ENCODE assay signal across 20 cellular contexts in genomic region chr14:101230161-101230850, GRCh38.
A peak's percentile ranks its signal among the peaks of the same experiment; 100 is the strongest.
DNase-seq lines count a peak whose midpoint lies in the region; ATAC-seq and TF ChIP-seq lines count a peak whose summit lies in the region.
"Had no signal": no experiment of that assay in that cellular context is flagged by ENCODE, and none has a peak within 500 bp of the region (broad histone marks: within the 10 kb centered on the region; RNA-seq: fewer than 3 reads in every experiment).

No MANE protein-coding gene starts in this region.

- 0 out of 2 replicates have a peak overlapping the region, but pooled peaks have one; percentile 12 for H3K27ac ChIP-seq in DND-41 (ENCODE audit: low read length)
- H3K27ac ChIP-seq: WERI-Rb-1 had no signal

- no peak for ATAC-seq in DND-41 (ENCODE audit: insufficient read depth, low read depth)
- no peak for ATAC-seq in GM19395 (IDR thresholded peaks at IDR 0.05; ENCODE audit: unreplicated experiment)
- no peak for ATAC-seq in HG02852 (IDR thresholded peaks at IDR 0.05; ENCODE audit: unreplicated experiment)
- no peak for ATAC-seq in GM21528 (IDR thresholded peaks at IDR 0.05; ENCODE audit: low FRiP score, unreplicated experiment)
- ATAC-seq: activated T-cell treated with anti-CD3 and anti-CD28 coated beads, Interleukin-2, amount 50 U/mL, for 72 hours; naive thymus-derived CD8-positive, alpha-beta T cell had no signal

- no peak overlapping the region for H3K4me2 ChIP-seq in DND-41 (ENCODE audit: insufficient read depth, low read length)

- in situ Hi-C loops in SK-MEL-5 (cut with HindIII; ENCODE audit: low pct_unique_long_range_greater_than_20kb, low sequenced_read_pairs), result no loop called here

- H3K27ac Mint-ChIP-seq in osteocyte (ENCODE audit: unreplicated experiment), result no peak overlapping the region
- H3K27ac Mint-ChIP-seq: activated CD4-positive, alpha-beta memory T cell treated with anti-CD3 and anti-CD28 coated beads, Interleukin-2, amount 10 ng/mL, durations not matched to agents 7 days and 5 days; activated naive CD8-positive, alpha-beta T cell; activated T-cell treated with anti-CD3 and anti-CD28 coated beads, Interleukin-2, amount 50 U/mL, for 72 hours; CD4-positive, alpha-beta T cell; naive thymus-derived CD8-positive, alpha-beta T cell had no signal

- H3K27me3 Mint-ChIP-seq in osteocyte (ENCODE audit: unreplicated experiment), result no peaks in the 10 kb centered on the region
- H3K27me3 Mint-ChIP-seq: activated CD4-positive, alpha-beta memory T cell treated with anti-CD3 and anti-CD28 coated beads, Interleukin-2, amount 10 ng/mL, durations not matched to agents 7 days and 5 days had no signal

- no peaks in the 10 kb centered on the region for H3K27me3 ChIP-seq in DND-41 (ENCODE audit: insufficient read depth, low read length, poor library complexity)

- H3K4me1 ChIP-seq in DND-41 (ENCODE audit: insufficient read depth, low read length), result peaks cover 54% of the 10 kb centered on the region

- no peaks in the 10 kb centered on the region for H3K36me3 ChIP-seq in DND-41 (ENCODE audit: insufficient read depth, low read length)
- H3K36me3 ChIP-seq: WERI-Rb-1 had no signal

- DNase-seq in DND-41 (peak; percentile 2), SK-MEL-5 (ENCODE audit: low read depth, low spot score) (peak; percentile 56), islet precursor cell (peak; percentile 42), osteocyte (ENCODE audit: extremely low spot score, unreplicated experiment) (peak; percentile 74), NCI-H2107 treated with DMSO at 0.1 percent for 48 hours (lab: John Stamatoyannopoulos, UW; ENCODE audit: unreplicated experiment) (no peak)
- DNase-seq: activated CD4-positive, alpha-beta memory T cell treated with anti-CD3 and anti-CD28 coated beads, Interleukin-2, amount 10 ng/mL, durations not matched to agents 7 days and 5 days; activated T-cell treated with anti-CD3 and anti-CD28 coated beads, Interleukin-2, amount 50 U/mL, for 72 hours; DMS153; NCI-H1092 treated with DMSO at 0.1 percent for 48 hours; NCI-H774; OCI-M1; small intestine; stimulated activated CD4-positive, alpha-beta T cell treated with anti-CD3 and anti-CD28 coated beads, Interleukin-4, amount 100 ng/mL, for 1 hour; WERI-Rb-1 had no signal

- no peak overlapping the region for H3K9ac ChIP-seq in DND-41 (ENCODE audit: low read depth, low read length)

- H2AFZ ChIP-seq in DND-41 (ENCODE audit: low read depth, low read length), result no peak overlapping the region

- peaks cover 6% of the 10 kb centered on the region for H3K4me1 Mint-ChIP-seq in osteocyte (ENCODE audit: unreplicated experiment)

- H3K9me3 Mint-ChIP-seq in osteocyte (ENCODE audit: unreplicated experiment), result no peaks in the 10 kb centered on the region
- H3K9me3 Mint-ChIP-seq: activated CD4-positive, alpha-beta memory T cell treated with anti-CD3 and anti-CD28 coated beads, Interleukin-2, amount 10 ng/mL, durations not matched to agents 7 days and 5 days; activated T-cell treated with anti-CD3 and anti-CD28 coated beads, Interleukin-2, amount 50 U/mL, for 72 hours; CD4-positive, alpha-beta T cell; naive thymus-derived CD8-positive, alpha-beta T cell had no signal

- no peak for TF ChIP-seq CTCF in DND-41 (IDR thresholded peaks at IDR 0.05; ENCODE audit: borderline replicate concordance, extremely low read depth, low read length, poor library complexity, severe bottlenecking)
- no peak for TF ChIP-seq CTCF in osteocyte (IDR thresholded peaks at IDR 0.05)

- H3K4me3 Mint-ChIP-seq in osteocyte (ENCODE audit: unreplicated experiment), result no peak overlapping the region
- H3K4me3 Mint-ChIP-seq: activated CD4-positive, alpha-beta memory T cell treated with anti-CD3 and anti-CD28 coated beads, Interleukin-2, amount 10 ng/mL, durations not matched to agents 7 days and 5 days; activated naive CD8-positive, alpha-beta T cell; activated T-cell treated with anti-CD3 and anti-CD28 coated beads, Interleukin-2, amount 50 U/mL, for 72 hours; CD4-positive, alpha-beta T cell; naive thymus-derived CD8-positive, alpha-beta T cell had no signal

- H3K4me3 ChIP-seq in DND-41 (ENCODE audit: low read depth in 1 of 2, low read length in 2 of 2), result no peak overlapping the region

- H3K79me2 ChIP-seq in DND-41 (ENCODE audit: insufficient read depth, low read length), result no peaks in the 10 kb centered on the region

- no peaks in the 10 kb centered on the region for H3K9me3 ChIP-seq in DND-41 (ENCODE audit: insufficient read depth, low read length, severe bottlenecking)

- H3K36me3 Mint-ChIP-seq in osteocyte (ENCODE audit: unreplicated experiment), result no peaks in the 10 kb centered on the region
- H3K36me3 Mint-ChIP-seq: activated naive CD8-positive, alpha-beta T cell; naive thymus-derived CD8-positive, alpha-beta T cell had no signal

- H4K20me1 ChIP-seq in DND-41 (ENCODE audit: insufficient read depth, low read length), result no peaks in the 10 kb centered on the region
